Comparison of ENCODE assay signal across 8 cellular contexts in genomic region chr15:78061963-78062427, GRCh38. TPM values are rescaled to one million over a fixed set of nuclear protein-coding genes. Genes with fewer than 3 reads are reported as not detected.
DNase-seq lines count a peak whose midpoint lies in the region; ATAC-seq and TF ChIP-seq lines count a peak whose summit lies in the region.

No MANE protein-coding gene starts in this region.

- H4K20me1 ChIP-seq in OCI-LY7 (ENCODE audit: insufficient read depth, low read length): no peaks in the 10 kb centered on the region

- no TSS peak for BruUV-seq in OCI-LY7 (replicated peaks; lab: Mats Ljungman, UMichigan)

- no peaks in the 10 kb centered on the region for H3K9me2 ChIP-seq in OCI-LY7 (ENCODE audit: insufficient read depth, low read length)

- peaks cover 11% of the 10 kb centered on the region; the same call in 1 of the 2 replicates for H3K36me3 ChIP-seq in OCI-LY7 (ENCODE audit: insufficient read depth, low read length)

- peak; percentile 39 for ATAC-seq in GM21381 (IDR thresholded peaks at IDR 0.05; ENCODE audit: unreplicated experiment)

- peak overlapping the region; percentile 77 for H3K4me2 ChIP-seq in OCI-LY7 (ENCODE audit: low read length)

- H3K27ac ChIP-seq in OCI-LY7 (ENCODE audit: low read depth, low read length, poor library complexity, severe bottlenecking): peak overlapping the region; percentile 56

- peaks cover 30% of the 10 kb centered on the region for H3K4me1 Mint-ChIP-seq in chondrocyte (ENCODE audit: low read depth)
- peaks cover 28% of the 10 kb centered on the region for H3K4me1 Mint-ChIP-seq in nephron progenitor cell

- H3K4me3 ChIP-seq in OCI-LY7 (ENCODE audit: low read depth, low read length, poor library complexity, severe bottlenecking): peak overlapping the region; percentile 56

- POLR2A ChIA-PET in OCI-LY7 (lab: Charles Lee): interaction anchor here (2.2 to 2.4 kb wide), 2 partner anchors 11 to 27 kb away, joined by 6 to 15 read pairs; no protein-coding TSS in a partner anchor

- DNase-seq in COLO668 (lab: John Stamatoyannopoulos, UW; ENCODE audit: unreplicated experiment): peak; percentile 22
- peak; percentile 45 for DNase-seq in OCI-LY7 (ENCODE audit: low spot score)
- no peak for DNase-seq in chondrocyte (ENCODE audit: low spot score)
- no peak for DNase-seq in nephron progenitor cell
- DNase-seq in NCI-H774 (lab: John Stamatoyannopoulos, UW): no peak
- no peak for DNase-seq in NCI-H446 treated with DMSO at 0.1 percent for 48 hours (lab: John Stamatoyannopoulos, UW)
- no peak for DNase-seq in GM19240 (ENCODE audit: insufficient read length, low spot score)

- H3K27me3 Mint-ChIP-seq in chondrocyte (ENCODE audit: low read depth) (no peaks in the 10 kb centered on the region), nephron progenitor cell (ENCODE audit: low read depth, poor library complexity) (no peaks in the 10 kb centered on the region)

- H3K4me3 Mint-ChIP-seq in chondrocyte (ENCODE audit: unreplicated experiment): peak overlapping the region; percentile 8
- peak overlapping the region; percentile 73 for H3K4me3 Mint-ChIP-seq in nephron progenitor cell

- peak overlapping the region; percentile 75 for H3K27ac Mint-ChIP-seq in chondrocyte (ENCODE audit: unreplicated experiment)
- peak overlapping the region; percentile 20 for H3K27ac Mint-ChIP-seq in nephron progenitor cell

- H3K9me3 ChIP-seq in OCI-LY7 (ENCODE audit: low read length): no peaks in the 10 kb centered on the region

- H3K9me3 Mint-ChIP-seq in chondrocyte (ENCODE audit: low read depth) (no peaks in the 10 kb centered on the region), nephron progenitor cell (no peaks in the 10 kb centered on the region)

- TF ChIP-seq CTCF in OCI-LY7 (conservative IDR thresholded peaks at IDR 0.05; ENCODE audit: low read length) (no peak), chondrocyte (IDR thresholded peaks at IDR 0.05) (no peak), nephron progenitor cell (IDR thresholded peaks at IDR 0.05) (no peak)

- peaks cover 91% of the 10 kb centered on the region for H3K4me1 ChIP-seq in OCI-LY7 (ENCODE audit: insufficient read depth, low read length, poor library complexity, severe bottlenecking)

- H3K79me2 ChIP-seq in OCI-LY7 (ENCODE audit: insufficient read depth, low read depth, low read length): peaks cover 97% of the 10 kb centered on the region

- H3K36me3 Mint-ChIP-seq in chondrocyte (ENCODE audit: low read depth) (no peaks in the 10 kb centered on the region), nephron progenitor cell (ENCODE audit: low read depth) (no peaks in the 10 kb centered on the region)

- intact Hi-C loops in OCI-LY7 (cut with micrococcal nuclease; ENCODE audit: unreplicated experiment): no loop called here

- CTCF ChIA-PET in OCI-LY7 (lab: Charles Lee; ENCODE audit: unreplicated experiment): no interaction called here

- peak overlapping the region; percentile 6; the same call in 1 of the 2 replicates for H2AFZ ChIP-seq in OCI-LY7 (ENCODE audit: low read length)

RNA-seq across cellular contexts. Expression of gene TBC1D2B, which starts 15.5 kb away (rescaled TPM):
- total RNA-seq in OCI-LY7 (2014; rRNA removed; shearing (Covaris generic)): 22.8 and 30.9 TPM in 2 replicates
- total RNA-seq in OCI-LY7 (2022) (38.2 and 41.5 TPM in 2 replicates), chondrocyte (44.3 to 64.2 TPM (median 58.1 TPM) in 3 replicates)

RNA-seq across cellular contexts. Expression of gene SH2D7, which starts 30.4 kb away (rescaled TPM):
- not detected in 2 replicates for total RNA-seq in OCI-LY7 (2014; rRNA removed; shearing (Covaris generic))
- total RNA-seq in OCI-LY7 (2022): not detected in 2 replicates
- total RNA-seq in chondrocyte: not detected in 3 replicates

Comparison
In these comparisons a context has a peak if more than half of its experiments do, and no peak if none do; other contexts are left out.
1. DNase-seq: peak in COLO668 (single experiment) and OCI-LY7 (single experiment); none in chondrocyte (single experiment), nephron progenitor cell (single experiment), NCI-H774 (single experiment), NCI-H446 treated with DMSO at 0.1 percent for 48 hours (single experiment) and GM19240 (single experiment).